Comparison of ENCODE assay signal across 9 cellular contexts in the genomic region with DNA sequence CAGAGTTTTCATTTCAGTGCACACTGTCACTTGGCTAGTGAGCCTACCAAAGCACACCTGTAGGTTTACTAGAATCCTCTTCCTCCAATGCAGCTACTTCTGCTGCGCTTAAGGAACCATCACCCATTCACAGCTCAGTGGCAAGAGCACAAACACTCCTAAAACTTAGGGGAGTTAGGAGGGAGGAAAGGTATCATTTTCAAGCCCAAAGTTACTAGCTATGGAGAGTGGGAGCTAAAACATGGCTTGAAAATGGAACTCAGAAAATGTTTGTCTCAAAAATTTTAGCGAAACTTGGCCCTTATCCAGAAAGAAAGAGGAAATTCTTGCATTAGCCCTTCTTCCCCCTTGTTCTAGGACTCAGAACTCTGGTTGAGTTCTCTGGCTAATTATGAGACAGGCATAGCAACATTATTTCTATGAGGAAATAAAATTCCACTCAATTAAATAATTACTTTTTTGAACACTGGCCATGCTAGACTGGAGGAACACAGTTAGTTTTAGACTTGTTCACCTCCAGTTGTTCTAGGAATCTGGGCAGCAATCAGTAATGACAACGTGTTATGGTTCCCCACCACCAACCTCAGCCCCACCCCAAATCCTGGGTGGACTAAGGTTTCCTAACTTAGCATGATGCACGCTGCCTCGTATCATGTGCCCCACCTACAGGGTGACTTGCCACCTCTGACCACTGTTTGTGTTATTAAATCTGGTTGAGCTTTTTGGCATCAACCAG. TPM values are rescaled to one million over a fixed set of nuclear protein-coding genes. Genes with fewer than 3 reads are reported as not detected.
DNase-seq lines count a peak whose midpoint lies in the region; ATAC-seq lines count a peak whose summit lies in the region.
"Had no signal": no experiment of that assay in that cellular context is flagged by ENCODE, and none has a peak within 500 bp of the region (broad histone marks: within the 10 kb centered on the region; RNA-seq: fewer than 3 reads in every experiment).

No MANE protein-coding gene starts in this region.

- H3K27me3 Mint-ChIP-seq in T-helper 1 cell treated with Interleukin-12 subunit alpha and Interleukin-12 subunit beta and Interleukin-4 antibody, amounts not matched to agents 30 μg/mL and 1 μg/mL, for 36 hours (ENCODE audit: low read depth), result no peaks in the 10 kb centered on the region

- H3K4me3 Mint-ChIP-seq in T-helper 1 cell treated with Interleukin-12 subunit alpha and Interleukin-12 subunit beta and Interleukin-4 antibody, amounts not matched to agents 30 μg/mL and 1 μg/mL, for 36 hours, result peak overlapping the region; percentile 80
- H3K4me3 Mint-ChIP-seq: neural crest cell had no signal

- ATAC-seq in stimulated activated naive CD8-positive, alpha-beta T cell treated with anti-CD3 and anti-CD28 coated beads, Interleukin-15, Interleukin-2, amounts not matched to agents 100 U/mL and 50 U/mL, for 24 hours, result peak; percentile 21
- ATAC-seq in HG02840 (IDR thresholded peaks at IDR 0.05; ENCODE audit: low FRiP score, unreplicated experiment), result no peak

- H3K27ac Mint-ChIP-seq in T-helper 1 cell treated with Interleukin-12 subunit alpha and Interleukin-12 subunit beta and Interleukin-4 antibody, amounts not matched to agents 30 μg/mL and 1 μg/mL, for 36 hours, result peak overlapping the region; percentile 88

- DNase-seq in T-helper 1 cell (no peak), RPMI8226 (peak; percentile 86), glomerular visceral epithelial cell (ENCODE audit: extremely low spot score) (peak; percentile 45), HT-29 (ENCODE audit: low spot score) (no peak), dedifferentiated amniotic fluid mesenchymal stem cell (ENCODE audit: extremely low spot score) (no peak)
- no peak for DNase-seq in stimulated activated naive CD8-positive, alpha-beta T cell treated with anti-CD3 and anti-CD28 coated beads, Interleukin-15, Interleukin-2, amounts not matched to agents 100 U/mL and 50 U/mL, for 24 hours

- H3K36me3 Mint-ChIP-seq in T-helper 1 cell treated with Interleukin-12 subunit alpha and Interleukin-12 subunit beta and Interleukin-4 antibody, amounts not matched to agents 30 μg/mL and 1 μg/mL, for 36 hours (ENCODE audit: low read depth), result peaks cover 30% of the 10 kb centered on the region

- H3K4me1 Mint-ChIP-seq in T-helper 1 cell treated with Interleukin-12 subunit alpha and Interleukin-12 subunit beta and Interleukin-4 antibody, amounts not matched to agents 30 μg/mL and 1 μg/mL, for 36 hours (ENCODE audit: low read depth), result peaks cover 75% of the 10 kb centered on the region

- no peaks in the 10 kb centered on the region for H3K9me3 Mint-ChIP-seq in T-helper 1 cell treated with Interleukin-12 subunit alpha and Interleukin-12 subunit beta and Interleukin-4 antibody, amounts not matched to agents 30 μg/mL and 1 μg/mL, for 36 hours
- H3K9me3 Mint-ChIP-seq: neural crest cell had no signal

RNA-seq across cellular contexts. Expression of a gene that starts 32.9 kb away (rescaled TPM):
- 35.5 and 41.8 TPM in 2 replicates for total RNA-seq in HT-29 (2014; rRNA removed; shearing (Covaris generic))

Comparison
In these comparisons a context has a peak if more than half of its experiments do, and no peak if none do; other contexts are left out.
1. DNase-seq: peak in RPMI8226 (single experiment) and glomerular visceral epithelial cell (single experiment); none in T-helper 1 cell (0 of 5), stimulated activated naive CD8-positive, alpha-beta T cell treated with anti-CD3 and anti-CD28 coated beads, Interleukin-15, Interleukin-2, amounts not matched to agents 100 U/mL and 50 U/mL, for 24 hours (single experiment), HT-29 (single experiment) and dedifferentiated amniotic fluid mesenchymal stem cell (single experiment).